ENCODE assay signal across 1 cellular context in the genomic region with DNA sequence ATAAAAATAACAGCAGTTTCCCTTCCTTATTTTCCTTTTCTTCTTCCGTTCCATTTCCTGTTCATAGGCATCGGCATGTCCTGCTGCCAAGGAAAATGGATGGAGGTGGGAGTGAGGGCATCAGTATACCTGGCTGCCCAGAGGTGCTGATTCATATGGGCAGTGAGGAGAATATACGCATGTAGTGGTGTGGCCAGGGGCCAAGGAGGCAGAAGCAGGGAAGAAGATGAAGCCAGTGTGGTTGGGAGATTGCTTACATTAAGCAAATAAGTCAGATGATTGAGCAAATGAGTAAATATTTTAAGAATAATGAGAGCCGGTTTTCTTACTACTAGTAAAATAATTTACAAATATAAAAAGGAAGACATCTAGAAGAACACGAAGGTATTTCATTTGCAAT.
TF ChIP-seq lines count a peak whose summit lies in the region.

No MANE protein-coding gene starts in this region.

TF ChIP-seq in H1, 55 proteins besides CTCF, POLR2A, EP300 and RAD21 (continued from another document):
- TF ChIP-seq, protein P1, sequence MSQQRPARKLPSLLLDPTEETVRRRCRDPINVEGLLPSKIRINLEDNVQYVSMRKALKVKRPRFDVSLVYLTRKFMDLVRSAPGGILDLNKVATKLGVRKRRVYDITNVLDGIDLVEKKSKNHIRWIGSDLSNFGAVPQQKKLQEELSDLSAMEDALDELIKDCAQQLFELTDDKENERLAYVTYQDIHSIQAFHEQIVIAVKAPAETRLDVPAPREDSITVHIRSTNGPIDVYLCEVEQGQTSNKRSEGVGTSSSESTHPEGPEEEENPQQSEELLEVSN (IDR thresholded peaks at IDR 0.05): no peak
- no peak for TF ChIP-seq KDM4A (IDR thresholded peaks at IDR 0.05; ENCODE audit: low read depth, low read length, severe bottlenecking)
